1 cellular context compared by ENCODE assay signal in the genomic region with DNA sequence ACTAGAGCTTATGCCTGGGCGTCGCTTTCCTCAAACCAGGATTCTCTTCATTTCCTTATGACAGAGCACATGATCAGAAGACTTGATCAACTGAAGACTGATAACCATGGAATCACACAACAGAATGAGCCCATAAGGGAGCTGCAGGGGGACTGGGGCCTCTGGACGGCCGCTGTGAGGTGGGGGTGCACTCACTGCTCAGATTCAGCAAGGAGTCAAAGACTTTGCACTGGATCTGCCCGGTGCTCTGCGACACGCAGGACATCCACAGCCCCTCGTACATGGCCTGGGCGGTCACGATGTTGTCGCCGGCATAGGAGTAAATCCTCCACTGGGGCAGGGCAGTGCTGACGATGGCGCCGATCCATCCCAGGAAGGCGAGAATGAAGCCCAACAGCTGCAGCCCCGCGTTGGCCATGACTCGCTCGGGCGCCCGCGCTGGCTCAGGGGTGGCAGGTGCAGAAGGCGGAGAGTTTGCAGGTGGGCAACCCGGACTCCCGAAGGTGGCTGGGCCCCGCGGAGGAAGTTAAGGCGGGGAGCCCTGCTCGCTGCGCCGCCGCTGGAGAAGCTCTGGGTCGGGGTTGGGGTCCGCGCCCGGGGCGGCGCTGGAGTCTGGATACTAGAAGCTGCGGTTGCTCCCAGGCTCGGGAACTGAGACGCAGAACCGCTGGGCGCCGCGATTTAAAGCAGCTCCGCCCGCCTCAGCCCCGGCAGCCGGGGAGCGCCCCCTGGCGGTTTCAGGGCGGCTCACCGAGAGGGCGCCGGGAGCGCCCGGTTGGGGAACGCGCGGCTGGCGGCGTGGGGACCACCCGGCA.
TF ChIP-seq lines count a peak whose summit lies in the region.

A gene with protein sequence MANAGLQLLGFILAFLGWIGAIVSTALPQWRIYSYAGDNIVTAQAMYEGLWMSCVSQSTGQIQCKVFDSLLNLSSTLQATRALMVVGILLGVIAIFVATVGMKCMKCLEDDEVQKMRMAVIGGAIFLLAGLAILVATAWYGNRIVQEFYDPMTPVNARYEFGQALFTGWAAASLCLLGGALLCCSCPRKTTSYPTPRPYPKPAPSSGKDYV (minus strand): TSS at position 658 of the 815 bp plus-strand sequence. CDS start 240 bp downstream, at position 418.

TF ChIP-seq in HepG2, 621 proteins besides CTCF, POLR2A, EP300 and RAD21 (continued from another document and continues in another):
- TF ChIP-seq, protein P1, sequence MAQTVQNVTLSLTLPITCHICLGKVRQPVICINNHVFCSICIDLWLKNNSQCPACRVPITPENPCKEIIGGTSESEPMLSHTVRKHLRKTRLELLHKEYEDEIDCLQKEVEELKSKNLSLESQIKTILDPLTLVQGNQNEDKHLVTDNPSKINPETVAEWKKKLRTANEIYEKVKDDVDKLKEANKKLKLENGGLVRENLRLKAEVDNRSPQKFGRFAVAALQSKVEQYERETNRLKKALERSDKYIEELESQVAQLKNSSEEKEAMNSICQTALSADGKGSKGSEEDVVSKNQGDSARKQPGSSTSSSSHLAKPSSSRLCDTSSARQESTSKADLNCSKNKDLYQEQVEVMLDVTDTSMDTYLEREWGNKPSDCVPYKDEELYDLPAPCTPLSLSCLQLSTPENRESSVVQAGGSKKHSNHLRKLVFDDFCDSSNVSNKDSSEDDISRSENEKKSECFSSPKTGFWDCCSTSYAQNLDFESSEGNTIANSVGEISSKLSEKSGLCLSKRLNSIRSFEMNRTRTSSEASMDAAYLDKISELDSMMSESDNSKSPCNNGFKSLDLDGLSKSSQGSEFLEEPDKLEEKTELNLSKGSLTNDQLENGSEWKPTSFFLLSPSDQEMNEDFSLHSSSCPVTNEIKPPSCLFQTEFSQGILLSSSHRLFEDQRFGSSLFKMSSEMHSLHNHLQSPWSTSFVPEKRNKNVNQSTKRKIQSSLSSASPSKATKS (CRISPR knock-in tag; IDR thresholded peaks at IDR 0.05), result peak; percentile 81; the same call in 1 of the 2 replicates
- TF ChIP-seq TAF15 (IDR thresholded peaks at IDR 0.05; ENCODE audit: low read depth, low read length, poor library complexity, severe bottlenecking) (peak; percentile 50), SP1 (IDR thresholded peaks at IDR 0.05) (no peak), SP1 (CRISPR knock-in tag; IDR thresholded peaks at IDR 0.05) (no peak; the same call in 1 of the 2 replicates), AGO2 (optimal IDR thresholded peaks at IDR 0.05; ENCODE audit: low read depth, low read length) (peak; percentile 58), REXO4 (CRISPR knock-in tag; IDR thresholded peaks at IDR 0.05; ENCODE audit: borderline replicate concordance) (no peak), RBFOX2 (IDR thresholded peaks at IDR 0.05; ENCODE audit: low read depth, low read length) (peak; percentile 92), CBFB (CRISPR knock-in tag; IDR thresholded peaks at IDR 0.05) (peak; percentile 79; the same call in 1 of the 2 replicates), THAP11 (CRISPR knock-in tag; IDR thresholded peaks at IDR 0.05) (peak; percentile 52), HOXA3 (CRISPR knock-in tag; IDR thresholded peaks at IDR 0.05) (peak; percentile 51), ZNF546 (CRISPR knock-in tag; conservative IDR thresholded peaks at IDR 0.05) (peak; percentile 61; the same call in 1 of the 2 replicates), ZFP37 (CRISPR knock-in tag; IDR thresholded peaks at IDR 0.05; ENCODE audit: borderline replicate concordance) (no peak), ZNF614 (CRISPR knock-in tag; IDR thresholded peaks at IDR 0.05; ENCODE audit: borderline replicate concordance) (peak; percentile 52; the same call in 1 of the 2 replicates), FOXC1 (CRISPR knock-in tag; IDR thresholded peaks at IDR 0.05; ENCODE audit: borderline replicate concordance) (peak; percentile 97), NFKBIZ (CRISPR knock-in tag; IDR thresholded peaks at IDR 0.05) (no peak), NFKB2 (CRISPR knock-in tag; IDR thresholded peaks at IDR 0.05; ENCODE audit: borderline replicate concordance) (peak; percentile 71; the same call in 1 of the 2 replicates)
- TF ChIP-seq, protein P2, sequence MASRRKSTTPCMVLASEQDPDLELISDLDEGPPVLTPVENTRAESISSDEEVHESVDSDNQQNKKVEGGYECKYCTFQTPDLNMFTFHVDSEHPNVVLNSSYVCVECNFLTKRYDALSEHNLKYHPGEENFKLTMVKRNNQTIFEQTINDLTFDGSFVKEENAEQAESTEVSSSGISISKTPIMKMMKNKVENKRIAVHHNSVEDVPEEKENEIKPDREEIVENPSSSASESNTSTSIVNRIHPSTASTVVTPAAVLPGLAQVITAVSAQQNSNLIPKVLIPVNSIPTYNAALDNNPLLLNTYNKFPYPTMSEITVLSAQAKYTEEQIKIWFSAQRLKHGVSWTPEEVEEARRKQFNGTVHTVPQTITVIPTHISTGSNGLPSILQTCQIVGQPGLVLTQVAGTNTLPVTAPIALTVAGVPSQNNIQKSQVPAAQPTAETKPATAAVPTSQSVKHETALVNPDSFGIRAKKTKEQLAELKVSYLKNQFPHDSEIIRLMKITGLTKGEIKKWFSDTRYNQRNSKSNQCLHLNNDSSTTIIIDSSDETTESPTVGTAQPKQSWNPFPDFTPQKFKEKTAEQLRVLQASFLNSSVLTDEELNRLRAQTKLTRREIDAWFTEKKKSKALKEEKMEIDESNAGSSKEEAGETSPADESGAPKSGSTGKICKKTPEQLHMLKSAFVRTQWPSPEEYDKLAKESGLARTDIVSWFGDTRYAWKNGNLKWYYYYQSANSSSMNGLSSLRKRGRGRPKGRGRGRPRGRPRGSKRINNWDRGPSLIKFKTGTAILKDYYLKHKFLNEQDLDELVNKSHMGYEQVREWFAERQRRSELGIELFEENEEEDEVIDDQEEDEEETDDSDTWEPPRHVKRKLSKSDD (CRISPR knock-in tag; IDR thresholded peaks at IDR 0.05; ENCODE audit: low read depth), result 0 out of 2 replicates have a peak, but pooled peaks have one; percentile 51
- TF ChIP-seq, protein P3, sequence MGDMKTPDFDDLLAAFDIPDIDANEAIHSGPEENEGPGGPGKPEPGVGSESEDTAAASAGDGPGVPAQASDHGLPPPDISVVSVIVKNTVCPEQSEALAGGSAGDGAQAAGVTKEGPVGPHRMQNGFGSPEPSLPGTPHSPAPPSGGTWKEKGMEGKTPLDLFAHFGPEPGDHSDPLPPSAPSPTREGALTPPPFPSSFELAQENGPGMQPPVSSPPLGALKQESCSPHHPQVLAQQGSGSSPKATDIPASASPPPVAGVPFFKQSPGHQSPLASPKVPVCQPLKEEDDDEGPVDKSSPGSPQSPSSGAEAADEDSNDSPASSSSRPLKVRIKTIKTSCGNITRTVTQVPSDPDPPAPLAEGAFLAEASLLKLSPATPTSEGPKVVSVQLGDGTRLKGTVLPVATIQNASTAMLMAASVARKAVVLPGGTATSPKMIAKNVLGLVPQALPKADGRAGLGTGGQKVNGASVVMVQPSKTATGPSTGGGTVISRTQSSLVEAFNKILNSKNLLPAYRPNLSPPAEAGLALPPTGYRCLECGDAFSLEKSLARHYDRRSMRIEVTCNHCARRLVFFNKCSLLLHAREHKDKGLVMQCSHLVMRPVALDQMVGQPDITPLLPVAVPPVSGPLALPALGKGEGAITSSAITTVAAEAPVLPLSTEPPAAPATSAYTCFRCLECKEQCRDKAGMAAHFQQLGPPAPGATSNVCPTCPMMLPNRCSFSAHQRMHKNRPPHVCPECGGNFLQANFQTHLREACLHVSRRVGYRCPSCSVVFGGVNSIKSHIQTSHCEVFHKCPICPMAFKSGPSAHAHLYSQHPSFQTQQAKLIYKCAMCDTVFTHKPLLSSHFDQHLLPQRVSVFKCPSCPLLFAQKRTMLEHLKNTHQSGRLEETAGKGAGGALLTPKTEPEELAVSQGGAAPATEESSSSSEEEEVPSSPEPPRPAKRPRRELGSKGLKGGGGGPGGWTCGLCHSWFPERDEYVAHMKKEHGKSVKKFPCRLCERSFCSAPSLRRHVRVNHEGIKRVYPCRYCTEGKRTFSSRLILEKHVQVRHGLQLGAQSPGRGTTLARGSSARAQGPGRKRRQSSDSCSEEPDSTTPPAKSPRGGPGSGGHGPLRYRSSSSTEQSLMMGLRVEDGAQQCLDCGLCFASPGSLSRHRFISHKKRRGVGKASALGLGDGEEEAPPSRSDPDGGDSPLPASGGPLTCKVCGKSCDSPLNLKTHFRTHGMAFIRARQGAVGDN (CRISPR knock-in tag; IDR thresholded peaks at IDR 0.05), result peak; percentile 90
- TF ChIP-seq, protein P4, sequence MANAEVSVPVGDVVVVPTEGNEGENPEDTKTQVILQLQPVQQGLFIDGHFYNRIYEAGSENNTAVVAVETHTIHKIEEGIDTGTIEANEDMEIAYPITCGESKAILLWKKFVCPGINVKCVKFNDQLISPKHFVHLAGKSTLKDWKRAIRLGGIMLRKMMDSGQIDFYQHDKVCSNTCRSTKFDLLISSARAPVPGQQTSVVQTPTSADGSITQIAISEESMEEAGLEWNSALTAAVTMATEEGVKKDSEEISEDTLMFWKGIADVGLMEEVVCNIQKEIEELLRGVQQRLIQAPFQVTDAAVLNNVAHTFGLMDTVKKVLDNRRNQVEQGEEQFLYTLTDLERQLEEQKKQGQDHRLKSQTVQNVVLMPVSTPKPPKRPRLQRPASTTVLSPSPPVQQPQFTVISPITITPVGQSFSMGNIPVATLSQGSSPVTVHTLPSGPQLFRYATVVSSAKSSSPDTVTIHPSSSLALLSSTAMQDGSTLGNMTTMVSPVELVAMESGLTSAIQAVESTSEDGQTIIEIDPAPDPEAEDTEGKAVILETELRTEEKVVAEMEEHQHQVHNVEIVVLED (CRISPR knock-in tag; IDR thresholded peaks at IDR 0.05; ENCODE audit: borderline replicate concordance), result peak; percentile 43; the same call in 1 of the 2 replicates
- TF ChIP-seq, protein P5, sequence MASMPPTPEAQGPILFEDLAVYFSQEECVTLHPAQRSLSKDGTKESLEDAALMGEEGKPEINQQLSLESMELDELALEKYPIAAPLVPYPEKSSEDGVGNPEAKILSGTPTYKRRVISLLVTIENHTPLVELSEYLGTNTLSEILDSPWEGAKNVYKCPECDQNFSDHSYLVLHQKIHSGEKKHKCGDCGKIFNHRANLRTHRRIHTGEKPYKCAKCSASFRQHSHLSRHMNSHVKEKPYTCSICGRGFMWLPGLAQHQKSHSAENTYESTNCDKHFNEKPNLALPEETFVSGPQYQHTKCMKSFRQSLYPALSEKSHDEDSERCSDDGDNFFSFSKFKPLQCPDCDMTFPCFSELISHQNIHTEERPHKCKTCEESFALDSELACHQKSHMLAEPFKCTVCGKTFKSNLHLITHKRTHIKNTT (CRISPR knock-in tag; IDR thresholded peaks at IDR 0.05), result no peak
- TF ChIP-seq, protein P6, sequence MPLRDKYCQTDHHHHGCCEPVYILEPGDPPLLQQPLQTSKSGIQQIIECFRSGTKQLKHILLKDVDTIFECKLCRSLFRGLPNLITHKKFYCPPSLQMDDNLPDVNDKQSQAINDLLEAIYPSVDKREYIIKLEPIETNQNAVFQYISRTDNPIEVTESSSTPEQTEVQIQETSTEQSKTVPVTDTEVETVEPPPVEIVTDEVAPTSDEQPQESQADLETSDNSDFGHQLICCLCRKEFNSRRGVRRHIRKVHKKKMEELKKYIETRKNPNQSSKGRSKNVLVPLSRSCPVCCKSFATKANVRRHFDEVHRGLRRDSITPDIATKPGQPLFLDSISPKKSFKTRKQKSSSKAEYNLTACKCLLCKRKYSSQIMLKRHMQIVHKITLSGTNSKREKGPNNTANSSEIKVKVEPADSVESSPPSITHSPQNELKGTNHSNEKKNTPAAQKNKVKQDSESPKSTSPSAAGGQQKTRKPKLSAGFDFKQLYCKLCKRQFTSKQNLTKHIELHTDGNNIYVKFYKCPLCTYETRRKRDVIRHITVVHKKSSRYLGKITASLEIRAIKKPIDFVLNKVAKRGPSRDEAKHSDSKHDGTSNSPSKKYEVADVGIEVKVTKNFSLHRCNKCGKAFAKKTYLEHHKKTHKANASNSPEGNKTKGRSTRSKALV (CRISPR knock-in tag; IDR thresholded peaks at IDR 0.05), result peak; percentile 86; the same call in 1 of the 2 replicates
- TF ChIP-seq, protein P7, sequence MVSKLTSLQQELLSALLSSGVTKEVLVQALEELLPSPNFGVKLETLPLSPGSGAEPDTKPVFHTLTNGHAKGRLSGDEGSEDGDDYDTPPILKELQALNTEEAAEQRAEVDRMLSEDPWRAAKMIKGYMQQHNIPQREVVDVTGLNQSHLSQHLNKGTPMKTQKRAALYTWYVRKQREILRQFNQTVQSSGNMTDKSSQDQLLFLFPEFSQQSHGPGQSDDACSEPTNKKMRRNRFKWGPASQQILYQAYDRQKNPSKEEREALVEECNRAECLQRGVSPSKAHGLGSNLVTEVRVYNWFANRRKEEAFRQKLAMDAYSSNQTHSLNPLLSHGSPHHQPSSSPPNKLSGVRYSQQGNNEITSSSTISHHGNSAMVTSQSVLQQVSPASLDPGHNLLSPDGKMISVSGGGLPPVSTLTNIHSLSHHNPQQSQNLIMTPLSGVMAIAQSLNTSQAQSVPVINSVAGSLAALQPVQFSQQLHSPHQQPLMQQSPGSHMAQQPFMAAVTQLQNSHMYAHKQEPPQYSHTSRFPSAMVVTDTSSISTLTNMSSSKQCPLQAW (CRISPR knock-in tag; IDR thresholded peaks at IDR 0.05), result peak; percentile 63; the same call in 1 of the 2 replicates
